ENCODE assay signal across 32 cellular contexts in genomic region chr17:4173771-4174170, GRCh38. TPM values are rescaled to one million over a fixed set of nuclear protein-coding genes. Genes with fewer than 3 reads are reported as not detected.
DNase-seq lines count a peak whose midpoint lies in the region; ATAC-seq and TF ChIP-seq lines count a peak whose summit lies in the region.
"Had no signal": no experiment of that assay in that cellular context is flagged by ENCODE, and none has a peak within 500 bp of the region (broad histone marks: within the 10 kb centered on the region; RNA-seq: fewer than 3 reads in every experiment).

No MANE protein-coding gene starts in this region.

- no peak overlapping the region for H3K4me2 ChIP-seq in osteoblast (ENCODE audit: insufficient read depth, low read length)
- H3K4me2 ChIP-seq: BLaER1, GM23338 had no signal

- POLR2A ChIA-PET in T-cell (lab: Charles Lee): no interaction called here

- no peaks in the 10 kb centered on the region for H3K27me3 ChIP-seq in osteoblast (ENCODE audit: insufficient read depth, low read length)
- no peaks in the 10 kb centered on the region for H3K27me3 ChIP-seq in SJCRH30
- H3K27me3 ChIP-seq: ascending aorta, BLaER1, Peyer's patch, right atrium auricular region had no signal

- H3K4me3 Mint-ChIP-seq in activated naive CD8-positive, alpha-beta T cell: peak overlapping the region; percentile 66
- no peak overlapping the region for H3K4me3 Mint-ChIP-seq in activated naive CD8-positive, alpha-beta T cell treated with anti-CD3 and anti-CD28 coated beads, Interleukin-2, amount 50 U/mL, for 24 hours
- peak overlapping the region in 1 of 3 donors; percentile 77 for H3K4me3 Mint-ChIP-seq in T-cell
- H3K4me3 Mint-ChIP-seq in activated naive CD8-positive, alpha-beta T cell treated with anti-CD3 and anti-CD28 coated beads for 36 hours: no peak overlapping the region
- H3K4me3 Mint-ChIP-seq: activated B cell treated with CpG ODN at 0.5 μM for 24 hours; activated T-cell treated with anti-CD3 and anti-CD28 coated beads, Interleukin-2, amount 50 U/mL, for 4 hours; GM23338; memory B cell; stimulated activated naive CD8-positive, alpha-beta T cell treated with anti-CD3 and anti-CD28 coated beads, Interleukin-15, amount 100 ng/mL, for 72 hours had no signal

- H3K36me3 ChIP-seq in osteoblast (ENCODE audit: insufficient read depth, low read length) (peaks cover 79% of the 10 kb centered on the region), SJCRH30 (peaks cover 9% of the 10 kb centered on the region)

- H3K27ac Mint-ChIP-seq in activated naive CD8-positive, alpha-beta T cell: peak overlapping the region; percentile 83
- no peak overlapping the region for H3K27ac Mint-ChIP-seq in activated naive CD8-positive, alpha-beta T cell treated with anti-CD3 and anti-CD28 coated beads, Interleukin-2, amount 50 U/mL, for 24 hours
- H3K27ac Mint-ChIP-seq in T-cell: peak overlapping the region; percentile 99 to 100
- peak overlapping the region; percentile 26 for H3K27ac Mint-ChIP-seq in activated naive CD8-positive, alpha-beta T cell treated with anti-CD3 and anti-CD28 coated beads for 36 hours
- H3K27ac Mint-ChIP-seq: activated B cell treated with CpG ODN at 0.5 μM for 24 hours, GM23338 had no signal

- no peaks in the 10 kb centered on the region for H3K79me2 ChIP-seq in osteoblast (ENCODE audit: insufficient read depth, low read length)

- H3K4me3 ChIP-seq in osteoblast (ENCODE audit: insufficient read depth, low read length): no peak overlapping the region
- no peak overlapping the region for H3K4me3 ChIP-seq in SJCRH30
- H3K4me3 ChIP-seq: ascending aorta, BLaER1, GM23338, Peyer's patch, right atrium auricular region, thoracic aorta had no signal

- no peaks in the 10 kb centered on the region for H3K27me3 Mint-ChIP-seq in activated naive CD8-positive, alpha-beta T cell
- no peaks in the 10 kb centered on the region for H3K27me3 Mint-ChIP-seq in activated naive CD8-positive, alpha-beta T cell treated with anti-CD3 and anti-CD28 coated beads, Interleukin-2, amount 50 U/mL, for 24 hours
- H3K27me3 Mint-ChIP-seq in T-cell: no peaks in the 10 kb centered on the region
- no peaks in the 10 kb centered on the region for H3K27me3 Mint-ChIP-seq in activated naive CD8-positive, alpha-beta T cell treated with anti-CD3 and anti-CD28 coated beads for 36 hours
- H3K27me3 Mint-ChIP-seq: activated B cell treated with CpG ODN at 0.5 μM for 24 hours; memory B cell; stimulated activated naive CD8-positive, alpha-beta T cell treated with anti-CD3 and anti-CD28 coated beads, Interleukin-15, amount 100 ng/mL, for 72 hours had no signal

- H3K9me3 ChIP-seq in osteoblast (ENCODE audit: low read depth, low read length): no peaks in the 10 kb centered on the region
- no peaks in the 10 kb centered on the region for H3K9me3 ChIP-seq in SJCRH30 (replicated peaks)
- H3K9me3 ChIP-seq: ascending aorta, BLaER1, Peyer's patch, right atrium auricular region, thoracic aorta had no signal

- CTCF ChIA-PET in T-cell (lab: Charles Lee): no interaction called here

- no peaks in the 10 kb centered on the region for H3K9me3 Mint-ChIP-seq in activated naive CD8-positive, alpha-beta T cell (ENCODE audit: low read depth)
- H3K9me3 Mint-ChIP-seq in activated naive CD8-positive, alpha-beta T cell treated with anti-CD3 and anti-CD28 coated beads, Interleukin-2, amount 50 U/mL, for 24 hours: no peaks in the 10 kb centered on the region
- no peaks in the 10 kb centered on the region for H3K9me3 Mint-ChIP-seq in T-cell
- H3K9me3 Mint-ChIP-seq in activated naive CD8-positive, alpha-beta T cell treated with anti-CD3 and anti-CD28 coated beads for 36 hours: no peaks in the 10 kb centered on the region
- H3K9me3 Mint-ChIP-seq: activated B cell treated with CpG ODN at 0.5 μM for 24 hours; activated T-cell treated with anti-CD3 and anti-CD28 coated beads, Interleukin-2, amount 50 U/mL, for 4 hours; GM23338; memory B cell; stimulated activated naive CD8-positive, alpha-beta T cell treated with anti-CD3 and anti-CD28 coated beads, Interleukin-15, amount 100 ng/mL, for 72 hours had no signal

- H3K4me1 Mint-ChIP-seq in activated naive CD8-positive, alpha-beta T cell (ENCODE audit: low read depth): peaks cover 61% of the 10 kb centered on the region
- H3K4me1 Mint-ChIP-seq in activated naive CD8-positive, alpha-beta T cell treated with anti-CD3 and anti-CD28 coated beads, Interleukin-2, amount 50 U/mL, for 24 hours: peaks cover 47% of the 10 kb centered on the region
- peaks cover 54 to 62% (median 59%) of the 10 kb centered on the region in 3 donors for H3K4me1 Mint-ChIP-seq in T-cell
- peaks cover 49% of the 10 kb centered on the region for H3K4me1 Mint-ChIP-seq in activated naive CD8-positive, alpha-beta T cell treated with anti-CD3 and anti-CD28 coated beads for 36 hours
- H3K4me1 Mint-ChIP-seq: activated B cell treated with CpG ODN at 0.5 μM for 24 hours, GM23338, memory B cell had no signal

- peaks cover 7% of the 10 kb centered on the region for H4K20me1 ChIP-seq in osteoblast (ENCODE audit: insufficient read depth, low read length)
- H4K20me1 ChIP-seq: BLaER1 had no signal

- no peak for ATAC-seq in activated naive CD8-positive, alpha-beta T cell treated with anti-CD3 and anti-CD28 coated beads, Interleukin-2, amount 50 U/mL, for 24 hours
- ATAC-seq in T-cell (replicated peaks in 1 of 4) (no peak), GM21576 (IDR thresholded peaks at IDR 0.05; ENCODE audit: unreplicated experiment) (no peak), GM19023 (IDR thresholded peaks at IDR 0.05; ENCODE audit: unreplicated experiment) (no peak)
- ATAC-seq: GM23338; left lobe of liver; stimulated activated naive CD8-positive, alpha-beta T cell treated with anti-CD3 and anti-CD28 coated beads, Interleukin-15, amount 100 ng/mL, for 72 hours had no signal

- H3K4me1 ChIP-seq in osteoblast (ENCODE audit: insufficient read depth, low read length) (no peaks in the 10 kb centered on the region), SJCRH30 (no peaks in the 10 kb centered on the region; the same call in 1 of the 2 replicates)
- H3K4me1 ChIP-seq: ascending aorta, Peyer's patch, right atrium auricular region had no signal

- DNase-seq in activated naive CD8-positive, alpha-beta T cell treated with anti-CD3 and anti-CD28 coated beads, Interleukin-2, amount 50 U/mL, for 24 hours: no peak
- DNase-seq in T-cell (no peak), osteoblast (ENCODE audit: insufficient read length, low spot score, missing footprints) (peak; percentile 54), SJCRH30 (no peak)
- DNase-seq in activated naive CD8-positive, alpha-beta T cell treated with anti-CD3 and anti-CD28 coated beads for 36 hours: no peak
- DNase-seq: activated B cell treated with CpG ODN at 0.5 μM for 24 hours; activated naive CD4-positive, alpha-beta T cell treated with Interleukin-2 at 50 U/mL for 16 hours; activated T-cell treated with anti-CD3 and anti-CD28 coated beads, Interleukin-2, amount 50 U/mL, for 4 hours; Calu3; cortex of kidney; DMS79; erythroblast; GDM1; IMR-90; NCI-H146; NCI-H226; NCI-H748 treated with DMSO at 0.1 percent for 48 hours; Peyer's patch; posterior cingulate gyrus; SHP77 treated with DMSO at 0.1 percent for 48 hours; small intestine; stimulated activated naive CD8-positive, alpha-beta T cell treated with anti-CD3 and anti-CD28 coated beads, Interleukin-15, amount 100 ng/mL, for 72 hours had no signal

- H3K27ac ChIP-seq in osteoblast (ENCODE audit: low read depth, low read length): no peak overlapping the region
- no peak overlapping the region for H3K27ac ChIP-seq in SJCRH30
- H3K27ac ChIP-seq: ascending aorta, BLaER1, Peyer's patch, right atrium auricular region, thoracic aorta had no signal

- peaks cover 11% of the 10 kb centered on the region for H3K36me3 Mint-ChIP-seq in activated naive CD8-positive, alpha-beta T cell
- peaks cover 66% of the 10 kb centered on the region for H3K36me3 Mint-ChIP-seq in activated naive CD8-positive, alpha-beta T cell treated with anti-CD3 and anti-CD28 coated beads, Interleukin-2, amount 50 U/mL, for 24 hours (ENCODE audit: low read depth)
- H3K36me3 Mint-ChIP-seq in T-cell: peaks cover 57% of the 10 kb centered on the region
- peaks cover 56% of the 10 kb centered on the region for H3K36me3 Mint-ChIP-seq in activated naive CD8-positive, alpha-beta T cell treated with anti-CD3 and anti-CD28 coated beads for 36 hours

- TF ChIP-seq CTCF in osteoblast (IDR thresholded peaks at IDR 0.05; ENCODE audit: extremely low read depth, low read depth, low read length): no peak

- H2AFZ ChIP-seq in osteoblast (ENCODE audit: low read length): no peak overlapping the region
- H2AFZ ChIP-seq: GM23338 had no signal

RNA-seq across cellular contexts. Expression of gene CYB5D2, which starts 30.8 kb away (rescaled TPM):
- total RNA-seq in T-cell (10 to 100 TPM in 3 of 5 donors, 1 to 10 TPM in 2; 6.8 to 16.3 (median 10.1) TPM), osteoblast (38.3 and 46.3 TPM in 2 replicates)
- total RNA-seq in activated naive CD8-positive, alpha-beta T cell treated with anti-CD3 and anti-CD28 coated beads for 36 hours: 10 to 100 TPM; 11.0 to 11.6 TPM
- 3.0 and 3.2 TPM in 2 replicates for total RNA-seq in SJCRH30 (2014; rRNA removed; shearing (Covaris generic))

RNA-seq across cellular contexts. Expression of gene ZZEF1, which starts 30.9 kb away (rescaled TPM):
- total RNA-seq in T-cell (100 to 1,000 TPM in 1 of 5 donors, 10 to 100 TPM in 4; 84.4 to 107 (median 89.6) TPM), osteoblast (46.9 and 52.8 TPM in 2 replicates)
- total RNA-seq in activated naive CD8-positive, alpha-beta T cell treated with anti-CD3 and anti-CD28 coated beads for 36 hours: 10 to 100 TPM; 23.7 to 27.0 TPM
- total RNA-seq in SJCRH30 (2014; rRNA removed; shearing (Covaris generic)): 13.2 and 17.4 TPM in 2 replicates
